Comparison of ENCODE assay signal across 1 cellular context in genomic region chr5:141521244-141521781, GRCh38.
A peak's percentile ranks its signal among the peaks of the same experiment; 100 is the strongest.
TF ChIP-seq lines count a peak whose summit lies in the region.

No MANE protein-coding gene starts in this region.

TF ChIP-seq in K562, 482 proteins besides CTCF, POLR2A, EP300 and RAD21 (continued from another document and continues in another):
- no peak for TF ChIP-seq MXD1 (CRISPR knock-in tag; IDR thresholded peaks at IDR 0.05; ENCODE audit: borderline replicate concordance, poor library complexity, severe bottlenecking)
- TF ChIP-seq KDM1A (IDR thresholded peaks at IDR 0.05), result no peak
- no peak for TF ChIP-seq HDGF (IDR thresholded peaks at IDR 0.05)
- TF ChIP-seq MXI1 (IDR thresholded peaks at IDR 0.05; ENCODE audit: low read depth, low read length), result no peak
- TF ChIP-seq KLF16 (IDR thresholded peaks at IDR 0.05), result no peak
- TF ChIP-seq RERE (CRISPR knock-in tag; IDR thresholded peaks at IDR 0.05; ENCODE audit: borderline replicate concordance), result no peak
- TF ChIP-seq U2AF2 (optimal IDR thresholded peaks at IDR 0.05; ENCODE audit: low read depth, low read length), result no peak
- no peak for TF ChIP-seq EZH2 (IDR thresholded peaks at IDR 0.05; ENCODE audit: borderline replicate concordance, low read depth, low read length)
- TF ChIP-seq ZNF77 (CRISPR knock-in tag; IDR thresholded peaks at IDR 0.05), result no peak
- TF ChIP-seq PKNOX1 (IDR thresholded peaks at IDR 0.05), result no peak
- peak; percentile 50 to 72; a peak in 3 of 4 replicates for TF ChIP-seq FOXA3 (CRISPR knock-in tag; conservative IDR thresholded peaks at IDR 0.05 in 1 of 2, IDR thresholded peaks at IDR 0.05 in 1 of 2)
- TF ChIP-seq RB1 (IDR thresholded peaks at IDR 0.05; ENCODE audit: low read depth), result no peak
- TF ChIP-seq SMC3 (conservative IDR thresholded peaks at IDR 0.05; ENCODE audit: insufficient read depth, low read depth, low read length), result no peak
- TF ChIP-seq SLC30A9 (CRISPR knock-in tag; IDR thresholded peaks at IDR 0.05), result no peak
- TF ChIP-seq SIRT6 (IDR thresholded peaks at IDR 0.05; ENCODE audit: low read depth, low read length), result no peak
- TF ChIP-seq BRF1 (IDR thresholded peaks at IDR 0.05; ENCODE audit: borderline replicate concordance, extremely low read depth, insufficient read length), result no peak
- TF ChIP-seq RFX1 (IDR thresholded peaks at IDR 0.05), result no peak
- TF ChIP-seq AFF1 (IDR thresholded peaks at IDR 0.05; ENCODE audit: low read depth in 1 of 2, partially characterized antibody in 2 of 2), result no peak
- no peak for TF ChIP-seq CHD4 (IDR thresholded peaks at IDR 0.05; ENCODE audit: insufficient read depth, insufficient replicate concordance, low read depth, low read length, poor library complexity, severe bottlenecking)
- TF ChIP-seq SMARCA5 (IDR thresholded peaks at IDR 0.05), result no peak
- TF ChIP-seq KAT8 (IDR thresholded peaks at IDR 0.05; ENCODE audit: low read depth), result no peak
- no peak for TF ChIP-seq NFIX (CRISPR knock-in tag; IDR thresholded peaks at IDR 0.05; ENCODE audit: low read depth)
- no peak for TF ChIP-seq ATF4 (CRISPR knock-in tag; IDR thresholded peaks at IDR 0.05)
- TF ChIP-seq NR0B1 (IDR thresholded peaks at IDR 0.05; ENCODE audit: partially characterized antibody), result no peak
- no peak for TF ChIP-seq ZNF232 (CRISPR knock-in tag; IDR thresholded peaks at IDR 0.05)
- TF ChIP-seq TAL1 (IDR thresholded peaks at IDR 0.05), result no peak
- TF ChIP-seq HCFC1 (IDR thresholded peaks at IDR 0.05; ENCODE audit: low read depth, low read length), result no peak
- TF ChIP-seq POU5F1 (IDR thresholded peaks at IDR 0.05; ENCODE audit: borderline replicate concordance, low read depth, low read length, partially characterized antibody), result no peak
- TF ChIP-seq MAX (CRISPR knock-in tag; IDR thresholded peaks at IDR 0.05), result no peak
- no peak for TF ChIP-seq XRCC3 (IDR thresholded peaks at IDR 0.05)
- no peak for TF ChIP-seq NCOA4 (IDR thresholded peaks at IDR 0.05; ENCODE audit: partially characterized antibody)
- no peak for TF ChIP-seq COPS2 (conservative IDR thresholded peaks at IDR 0.05)
- no peak for TF ChIP-seq TEAD2 (tag; IDR thresholded peaks at IDR 0.05)
- TF ChIP-seq TFAM (CRISPR knock-in tag; conservative IDR thresholded peaks at IDR 0.05), result no peak
- no peak for TF ChIP-seq TAF15 (IDR thresholded peaks at IDR 0.05; ENCODE audit: low read depth, low read length)
- TF ChIP-seq JUNB (CRISPR knock-in tag; conservative IDR thresholded peaks at IDR 0.05), result peak; percentile 63; the same call in 1 of the 2 replicates
- TF ChIP-seq FOXK2 (conservative IDR thresholded peaks at IDR 0.05 in 1 of 2, IDR thresholded peaks at IDR 0.05 in 1 of 2; ENCODE audit: low read depth in 2 of 2), result peak; percentile 59 to 62; a peak in 3 of 4 replicates
- no peak for TF ChIP-seq ZNF586 (CRISPR knock-in tag; conservative IDR thresholded peaks at IDR 0.05)
- TF ChIP-seq THRA (IDR thresholded peaks at IDR 0.05), result no peak
- TF ChIP-seq BCOR (IDR thresholded peaks at IDR 0.05), result no peak
- TF ChIP-seq SRSF3 (IDR thresholded peaks at IDR 0.05; ENCODE audit: insufficient read depth, low read length), result no peak
- TF ChIP-seq NFATC3 (IDR thresholded peaks at IDR 0.05), result no peak
- no peak for TF ChIP-seq ZNF41 (CRISPR knock-in tag; conservative IDR thresholded peaks at IDR 0.05)
- no peak for TF ChIP-seq BRF2 (IDR thresholded peaks at IDR 0.05; ENCODE audit: borderline replicate concordance, insufficient read depth, insufficient read length)
- 0 out of 2 replicates have a peak, but pooled peaks have one; percentile 24 for TF ChIP-seq ZNF175 (CRISPR knock-in tag; IDR thresholded peaks at IDR 0.05; ENCODE audit: low read depth)
- TF ChIP-seq PTTG1 (tag; IDR thresholded peaks at IDR 0.05; ENCODE audit: low read depth), result no peak
- TF ChIP-seq NR2C2 (CRISPR knock-in tag; IDR thresholded peaks at IDR 0.05), result no peak
- no peak for TF ChIP-seq NR2C2 (tag; IDR thresholded peaks at IDR 0.05)
- no peak for TF ChIP-seq ELF4 (CRISPR knock-in tag; IDR thresholded peaks at IDR 0.05)
- TF ChIP-seq NFE2L1 (tag; IDR thresholded peaks at IDR 0.05; ENCODE audit: borderline replicate concordance, low read depth), result no peak
- no peak for TF ChIP-seq NR3C1 (CRISPR knock-in tag; IDR thresholded peaks at IDR 0.05)
- TF ChIP-seq HNRNPL (IDR thresholded peaks at IDR 0.05; ENCODE audit: low read depth, low read length), result no peak
- no peak for TF ChIP-seq ASH1L (IDR thresholded peaks at IDR 0.05; ENCODE audit: borderline replicate concordance, low read depth, partially characterized antibody)
- TF ChIP-seq ARID3B (CRISPR knock-in tag; IDR thresholded peaks at IDR 0.05; ENCODE audit: borderline replicate concordance), result no peak
- TF ChIP-seq ZKSCAN3 (CRISPR knock-in tag; IDR thresholded peaks at IDR 0.05), result no peak
- TF ChIP-seq CBX5 (IDR thresholded peaks at IDR 0.05; ENCODE audit: borderline replicate concordance, low read depth), result no peak
